In the genomic region with DNA sequence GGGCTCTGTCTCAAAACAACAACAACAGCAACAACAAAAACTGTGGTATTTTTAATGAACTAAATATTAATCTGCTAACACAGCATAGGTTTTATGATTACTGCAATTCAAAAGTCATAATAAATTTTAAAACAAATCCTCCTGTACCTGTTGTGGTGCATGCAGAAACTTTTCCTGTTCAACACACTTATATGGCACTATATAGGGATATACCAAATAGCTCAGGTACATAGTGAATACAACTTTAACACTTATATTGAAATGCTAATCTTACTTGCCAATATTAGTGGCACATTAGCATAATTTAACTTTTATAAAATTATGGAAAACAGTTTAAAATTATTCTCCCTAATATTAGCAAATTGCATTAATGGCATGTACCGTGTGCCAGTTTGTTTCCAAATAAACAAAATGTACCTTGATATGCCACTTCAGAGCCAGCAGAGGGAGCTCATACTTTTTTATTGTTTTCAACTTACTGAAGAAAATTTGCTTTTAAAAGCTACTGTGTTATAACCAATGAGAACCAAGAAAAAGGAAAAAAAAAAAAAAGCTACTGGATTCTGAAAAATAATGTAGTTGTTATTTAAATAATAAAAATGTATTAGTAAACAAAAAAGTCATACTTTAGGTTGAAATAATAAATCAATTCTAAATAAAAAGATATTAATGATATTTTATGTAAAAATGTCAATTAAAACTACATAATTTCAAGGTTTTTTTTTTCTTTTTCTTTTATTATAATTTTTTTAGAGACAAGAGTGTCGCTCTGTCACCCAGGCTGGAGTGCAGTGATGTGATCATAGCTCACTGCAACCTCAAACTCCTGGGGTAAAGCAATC, we compare ENCODE assay signal across 8 cellular contexts. TPM values are rescaled to one million over a fixed set of nuclear protein-coding genes. Genes with fewer than 3 reads are reported as not detected.
DNase-seq lines count a peak whose midpoint lies in the region; ATAC-seq, FAIRE-seq and TF ChIP-seq lines count a peak whose summit lies in the region.

No MANE protein-coding gene starts in this region.

- H3K36me3 ChIP-seq in GM06990 (ENCODE audit: control insufficient read depth, insufficient read depth, low read length) = no peaks in the 10 kb centered on the region

- H3K4me3 Mint-ChIP-seq in type B pancreatic cell = no peak overlapping the region
- H3K4me3 Mint-ChIP-seq in activated T-helper 2 cell treated with anti-CD3 and anti-CD28 coated beads, Interferon-gamma antibody, Interleukin-2, Interleukin-4, amounts not matched to agents 10 μg/mL and 5 μg/mL and 100 μg/mL, durations not matched to agents 14 hours and 24 hours and 36 hours (ENCODE audit: low read depth) = no peak overlapping the region

- intact Hi-C loops in activated T-helper 2 cell treated with anti-CD3 and anti-CD28 coated beads, Interferon-gamma antibody, Interleukin-2, Interleukin-4, amounts not matched to agents 10 μg/mL and 5 μg/mL and 100 μg/mL, durations not matched to agents 14 hours and 24 hours and 36 hours (cut with micrococcal nuclease) = loop anchor here (1.0 to 5.0 kb wide), 5 partner anchors 17 to 117 kb away; partner anchors contain the start of gene RBM26

- 6% methylated on average over 2 of the region's 2 CpGs for WGBS in A549 (ENCODE audit: missing lambda C conversion rate)

- no peak for TF ChIP-seq POLR2A in A549 (IDR thresholded peaks at IDR 0.05; ENCODE audit: low read length)

- no peak for FAIRE-seq in A549 (lab: Jason Lieb, UNC)

- TF ChIP-seq RAD21 in A549 (conservative IDR thresholded peaks at IDR 0.05 in 1 of 2, IDR thresholded peaks at IDR 0.05 in 1 of 2) = peak; percentile 70 to 76

- POLR2A ChIA-PET in A549 (lab: Yijun Ruan, JAX) = interaction anchor here (0.6 to 1.3 kb wide), 4 partner anchors 57 to 1831 kb away, joined by 3 to 8 read pairs (median 6); partner anchors contain the start of gene NDFIP2
- POLR2A ChIA-PET in HEK293T (lab: Yijun Ruan, JAX) = interaction anchor here (0.8 to 1.6 kb wide), 4 partner anchors 14 to 117 kb away, joined by 3 to 14 read pairs (median 10); partner anchors contain the start of genes NDFIP2 and RBM26

- DNase-seq in A549 (ENCODE audit: low read depth in 1 of 2, low spot score in 1 of 2) (peak in 1 of 2 experiments; percentile 44), GM06990 (ENCODE audit: extremely low read depth, insufficient read length) (no peak), HEK293T (ENCODE audit: extremely low spot score) (peak; percentile 60), NCI-H1417 treated with DMSO at 0.1 percent for 48 hours (lab: John Stamatoyannopoulos, UW) (peak; percentile 73), amniotic epithelial cell (ENCODE audit: low read depth) (peak; percentile 57), iPS-NIHi7 (ENCODE audit: extremely low spot score) (peak; percentile 14), type B pancreatic cell (ENCODE audit: extremely low spot score, unreplicated experiment) (no peak)
- DNase-seq in activated T-helper 2 cell treated with anti-CD3 and anti-CD28 coated beads, Interferon-gamma antibody, Interleukin-2, Interleukin-4, amounts not matched to agents 10 μg/mL and 5 μg/mL and 100 μg/mL, durations not matched to agents 14 hours and 24 hours and 36 hours (ENCODE audit: low spot score) = no peak

- no peak overlapping the region for H3K27ac Mint-ChIP-seq in type B pancreatic cell
- no peak overlapping the region for H3K27ac Mint-ChIP-seq in activated T-helper 2 cell treated with anti-CD3 and anti-CD28 coated beads, Interferon-gamma antibody, Interleukin-2, Interleukin-4, amounts not matched to agents 10 μg/mL and 5 μg/mL and 100 μg/mL, durations not matched to agents 14 hours and 24 hours and 36 hours

- no peaks in the 10 kb centered on the region for H3K36me3 Mint-ChIP-seq in type B pancreatic cell
- peaks cover 13% of the 10 kb centered on the region for H3K36me3 Mint-ChIP-seq in activated T-helper 2 cell treated with anti-CD3 and anti-CD28 coated beads, Interferon-gamma antibody, Interleukin-2, Interleukin-4, amounts not matched to agents 10 μg/mL and 5 μg/mL and 100 μg/mL, durations not matched to agents 14 hours and 24 hours and 36 hours (ENCODE audit: low read depth)

- CTCF ChIA-PET in A549 (lab: Yijun Ruan, JAX) = interaction anchor here (0.6 to 3.9 kb wide), 32 partner anchors 8 to 1904 kb away, joined by 3 to 52 read pairs (median 3); partner anchors contain the start of genes NDFIP2 and RBM26
- CTCF ChIA-PET in HEK293T (lab: Yijun Ruan, JAX) = interaction anchor here (0.6 to 3.1 kb wide), 33 partner anchors 9 to 1802 kb away, joined by 3 to 77 read pairs (median 5); partner anchors contain the start of gene RBM26

- H3K27ac ChIP-seq in A549 = no peak overlapping the region

- no peaks in the 10 kb centered on the region for H3K4me1 Mint-ChIP-seq in type B pancreatic cell (ENCODE audit: unreplicated experiment)
- H3K4me1 Mint-ChIP-seq in activated T-helper 2 cell treated with anti-CD3 and anti-CD28 coated beads, Interferon-gamma antibody, Interleukin-2, Interleukin-4, amounts not matched to agents 10 μg/mL and 5 μg/mL and 100 μg/mL, durations not matched to agents 14 hours and 24 hours and 36 hours (ENCODE audit: low read depth) = peaks cover 26% of the 10 kb centered on the region

- H3K27me3 Mint-ChIP-seq in type B pancreatic cell = no peaks in the 10 kb centered on the region
- H3K27me3 Mint-ChIP-seq in activated T-helper 2 cell treated with anti-CD3 and anti-CD28 coated beads, Interferon-gamma antibody, Interleukin-2, Interleukin-4, amounts not matched to agents 10 μg/mL and 5 μg/mL and 100 μg/mL, durations not matched to agents 14 hours and 24 hours and 36 hours (ENCODE audit: low read depth) = no peaks in the 10 kb centered on the region

- no peaks in the 10 kb centered on the region for H3K9me3 Mint-ChIP-seq in type B pancreatic cell
- H3K9me3 Mint-ChIP-seq in activated T-helper 2 cell treated with anti-CD3 and anti-CD28 coated beads, Interferon-gamma antibody, Interleukin-2, Interleukin-4, amounts not matched to agents 10 μg/mL and 5 μg/mL and 100 μg/mL, durations not matched to agents 14 hours and 24 hours and 36 hours = no peaks in the 10 kb centered on the region

- H3K4me1 ChIP-seq in A549 = no peaks in the 10 kb centered on the region

- H3K27me3 ChIP-seq in GM06990 (replicated peaks; ENCODE audit: control insufficient read depth, insufficient read depth, low read length) = no peaks in the 10 kb centered on the region

- no peak for TF ChIP-seq EP300 in A549 (IDR thresholded peaks at IDR 0.05)

- no peaks in the 10 kb centered on the region for H3K9me3 ChIP-seq in A549

- no peak overlapping the region for H3K4me2 ChIP-seq in A549

- peak in 1 of 2 experiments; percentile 61; a peak in 3 of 6 replicates for ATAC-seq in A549

- H3K4me3 ChIP-seq in A549 = no peak overlapping the region
- H3K4me3 ChIP-seq in GM06990 (replicated peaks; ENCODE audit: low read depth, low read length) = no peak overlapping the region

- TF ChIP-seq CTCF in A549 (IDR thresholded peaks at IDR 0.05) (peak; percentile 68), GM06990 (IDR thresholded peaks at IDR 0.05; ENCODE audit: insufficient read depth, low read length, poor library complexity, severe bottlenecking) (peak; percentile 52), type B pancreatic cell (conservative IDR thresholded peaks at IDR 0.05) (peak; percentile 87)

TF ChIP-seq in A549, 52 proteins besides CTCF, POLR2A, EP300 and RAD21:
- TF ChIP-seq SMC3 (IDR thresholded peaks at IDR 0.05) (peak; percentile 85), RFX5 (IDR thresholded peaks at IDR 0.05) (no peak), JUNB (IDR thresholded peaks at IDR 0.05) (no peak)

TF ChIP-seq in HEK293T, 16 proteins besides CTCF, POLR2A, EP300 and RAD21:
- TF ChIP-seq ZNF384 (IDR thresholded peaks at IDR 0.05) (peak; percentile 95), HDGF (IDR thresholded peaks at IDR 0.05; ENCODE audit: borderline replicate concordance) (no peak)

RNA-seq across cellular contexts. Expression of gene RBM26, which starts 18.0 kb away (rescaled TPM):
- polyA plus RNA-seq in A549 (2011; rRNA removed) = 25.3 and 29.5 TPM in 2 replicates
- 6.4 TPM in 2 replicates for polyA plus RNA-seq in A549 (2012; cell fraction: cytosol; rRNA removed)
- 10.4 and 16.9 TPM in 2 replicates for polyA plus RNA-seq in A549 (2012; cell fraction: nucleus; rRNA removed)
- polyA plus RNA-seq in A549 (2017; fragmentation: RNase III; extraction: RNeasy Plus Mini Kit Qiagen cat#74134 plus additional on column Dnase treatment) = 27.7 to 29.7 TPM (median 29.4 TPM) in 3 replicates
- 12.3 and 14.5 TPM in 2 replicates for polyA minus RNA-seq in A549 (2011; rRNA and poly(A)+ RNA removed)
- total RNA-seq in type B pancreatic cell (ENCODE audit: low replicate concordance) = 40.8 and 66.9 TPM in 2 replicates
- total RNA-seq in activated T-helper 2 cell treated with anti-CD3 and anti-CD28 coated beads, Interferon-gamma antibody, Interleukin-2, Interleukin-4, amounts not matched to agents 10 μg/mL and 5 μg/mL and 100 μg/mL, durations not matched to agents 14 hours and 24 hours and 36 hours = 93.7 and 94.2 TPM in 2 replicates

RNA-seq across cellular contexts. Expression of gene NDFIP2, which starts 56.9 kb away (rescaled TPM):
- 39.9 and 41.7 TPM in 2 replicates for polyA plus RNA-seq in A549 (2011; rRNA removed)
- 10.8 and 14.3 TPM in 2 replicates for polyA plus RNA-seq in A549 (2012; cell fraction: cytosol; rRNA removed)
- polyA plus RNA-seq in A549 (2012; cell fraction: nucleus; rRNA removed) = 5.4 TPM in 2 replicates
- 21.1 to 23.2 TPM (median 23.0 TPM) in 3 replicates for polyA plus RNA-seq in A549 (2017; fragmentation: RNase III; extraction: RNeasy Plus Mini Kit Qiagen cat#74134 plus additional on column Dnase treatment)
- 32.9 and 37.6 TPM in 2 replicates for polyA minus RNA-seq in A549 (2011; rRNA and poly(A)+ RNA removed)
- 41.7 and 97.5 TPM in 2 replicates for total RNA-seq in type B pancreatic cell (ENCODE audit: low replicate concordance)
- 227 and 231 TPM in 2 replicates for total RNA-seq in activated T-helper 2 cell treated with anti-CD3 and anti-CD28 coated beads, Interferon-gamma antibody, Interleukin-2, Interleukin-4, amounts not matched to agents 10 μg/mL and 5 μg/mL and 100 μg/mL, durations not matched to agents 14 hours and 24 hours and 36 hours

Comparison
In these comparisons a context has a peak if more than half of its experiments do, and no peak if none do; other contexts are left out.
1. DNase-seq: peak in HEK293T (single experiment), NCI-H1417 treated with DMSO at 0.1 percent for 48 hours (single experiment), amniotic epithelial cell (single experiment) and iPS-NIHi7 (single experiment); none in GM06990 (single experiment), type B pancreatic cell (single experiment) and activated T-helper 2 cell treated with anti-CD3 and anti-CD28 coated beads, Interferon-gamma antibody, Interleukin-2, Interleukin-4, amounts not matched to agents 10 μg/mL and 5 μg/mL and 100 μg/mL, durations not matched to agents 14 hours and 24 hours and 36 hours (single experiment).
2. Peak in every context shown above with its lines, with median percentiles within 50 percentile points of each other: CTCF ChIP-seq.